Comparison of ENCODE assay signal across 8 cellular contexts in genomic region chr19:3338541-3339181, GRCh38. TPM values are rescaled to one million over a fixed set of nuclear protein-coding genes. Genes with fewer than 3 reads are reported as not detected.
DNase-seq lines count a peak whose midpoint lies in the region; ATAC-seq and TF ChIP-seq lines count a peak whose summit lies in the region.

No MANE protein-coding gene starts in this region.

- DNase-seq in Jurkat, Clone E6-1 (ENCODE audit: low read depth, low spot score): peak; percentile 91
- peak; percentile 63 for DNase-seq in activated CD8-positive, alpha-beta memory T cell treated with anti-CD3 and anti-CD28 coated beads, Interleukin-2, amount 50 U/mL, for 48 hours
- peak; percentile 32 for DNase-seq in left ventricle myocardium inferior
- peak; percentile 21 to 41 for DNase-seq in stimulated activated CD8-positive, alpha-beta memory T cell treated with anti-CD3 and anti-CD28 coated beads, Interleukin-7, amount 100 ng/mL, for 4 hours (ENCODE audit: low read depth in 2 of 2)
- DNase-seq in NCI-H2196 treated with DMSO at 0.1 percent for 48 hours (lab: John Stamatoyannopoulos, UW; ENCODE audit: unreplicated experiment): no peak
- DNase-seq in NCI-H2029 treated with DMSO at 0.1 percent for 48 hours (lab: John Stamatoyannopoulos, UW): no peak
- DNase-seq in foreskin fibroblast: no peak

- peak overlapping the region; percentile 43 for H3K4me3 ChIP-seq in Jurkat, Clone E6-1 (ENCODE audit: low read length)
- H3K4me3 ChIP-seq in left ventricle myocardium inferior: no peak overlapping the region
- no peak overlapping the region for H3K4me3 ChIP-seq in foreskin fibroblast (ENCODE audit: low read depth in 1 of 2, low read length in 2 of 2)

- peak overlapping the region; percentile 98 for H3K27ac ChIP-seq in left ventricle myocardium inferior (replicated peaks)

- intact Hi-C loops in left ventricle myocardium inferior (cut with micrococcal nuclease): loop anchor here (10.0 kb wide), 1 partner anchor 86 kb away; no protein-coding TSS in a partner anchor

- no peaks in the 10 kb centered on the region for H3K9me3 ChIP-seq in left ventricle myocardium inferior (replicated peaks)

- H3K4me1 ChIP-seq in left ventricle myocardium inferior: peaks cover 55% of the 10 kb centered on the region

- TF ChIP-seq CTCF in left ventricle myocardium inferior (IDR thresholded peaks at IDR 0.05; ENCODE audit: borderline replicate concordance): no peak
- TF ChIP-seq CTCF in foreskin fibroblast (IDR thresholded peaks at IDR 0.05; ENCODE audit: low read depth, low read length): no peak

- no peaks in the 10 kb centered on the region for H3K36me3 ChIP-seq in left ventricle myocardium inferior

- no peaks in the 10 kb centered on the region for H3K27me3 ChIP-seq in left ventricle myocardium inferior (ENCODE audit: low read depth)

- no peak for ATAC-seq in GM18858 (IDR thresholded peaks at IDR 0.05; ENCODE audit: unreplicated experiment)

RNA-seq across cellular contexts. Expression of gene NFIC, which starts 27.7 kb away (rescaled TPM):
- polyA plus RNA-seq in Jurkat, Clone E6-1 (2012; ENCODE audit: insufficient read depth, insufficient read length): 5.2 TPM
- 145 TPM for total RNA-seq in left ventricle myocardium inferior

Comparison
In these comparisons a context has a peak if more than half of its experiments do, and no peak if none do; other contexts are left out.
1. DNase-seq: peak in Jurkat, Clone E6-1 (single experiment), activated CD8-positive, alpha-beta memory T cell treated with anti-CD3 and anti-CD28 coated beads, Interleukin-2, amount 50 U/mL, for 48 hours (single experiment), left ventricle myocardium inferior (single experiment) and stimulated activated CD8-positive, alpha-beta memory T cell treated with anti-CD3 and anti-CD28 coated beads, Interleukin-7, amount 100 ng/mL, for 4 hours (2 of 2); none in NCI-H2196 treated with DMSO at 0.1 percent for 48 hours (single experiment), NCI-H2029 treated with DMSO at 0.1 percent for 48 hours (single experiment) and foreskin fibroblast (0 of 2).